ENCODE assay signal across 22 cellular contexts in the genomic region with DNA sequence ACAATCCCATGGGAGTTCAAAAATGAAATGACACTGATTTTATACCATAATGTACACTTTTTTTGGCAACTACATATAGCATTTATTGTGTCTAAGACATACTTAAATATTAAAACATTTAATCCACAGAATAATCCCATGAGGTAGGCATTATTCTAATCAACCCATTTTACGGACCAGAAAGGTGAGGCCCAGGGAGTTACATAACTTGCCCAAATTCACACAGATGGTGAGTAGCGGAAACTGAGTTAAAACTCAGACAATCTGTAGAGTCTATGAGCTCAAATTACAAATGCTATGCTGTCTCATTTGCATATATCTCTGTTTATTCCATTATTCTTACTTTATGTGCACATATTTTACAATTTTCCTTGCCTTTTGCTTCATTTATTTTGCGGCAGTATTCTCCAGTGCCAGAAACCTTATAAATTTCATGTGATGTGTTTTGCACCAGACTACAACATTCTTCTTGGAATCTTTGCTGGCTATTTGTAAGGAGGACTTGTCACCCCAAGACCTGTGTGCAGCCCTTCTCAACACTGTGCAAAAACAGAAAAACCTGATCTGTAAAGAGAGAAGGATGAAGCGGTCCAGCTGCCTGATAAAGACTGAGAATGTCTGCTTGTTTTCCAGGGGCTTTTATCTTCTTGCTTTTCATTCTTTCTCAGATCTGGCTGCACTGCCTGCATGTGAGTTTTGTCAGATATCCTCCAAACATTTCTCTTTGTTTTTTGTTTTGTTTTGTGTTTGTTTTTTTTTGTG. TPM values are rescaled to one million over a fixed set of nuclear protein-coding genes. Genes with fewer than 3 reads are reported as not detected.
DNase-seq lines count a peak whose midpoint lies in the region; ATAC-seq, FAIRE-seq and TF ChIP-seq lines count a peak whose summit lies in the region.
"Had no signal": no experiment of that assay in that cellular context is flagged by ENCODE, and none has a peak within 500 bp of the region (broad histone marks: within the 10 kb centered on the region; RNA-seq: fewer than 3 reads in every experiment).

No MANE protein-coding gene starts in this region.

- intact Hi-C loops in Right ventricle myocardium inferior (cut with DNase I): no loop called here
- intact Hi-C loops in Right ventricle myocardium superior (cut with DNase I): no loop called here
- intact Hi-C loops in vagina (cut with DNase I): no loop called here

- H3K4ac ChIP-seq in H1 (replicated peaks; ENCODE audit: insufficient read length, low read depth, low read length) (no peak overlapping the region), mesenchymal stem cell (ENCODE audit: low read depth in 1 of 2, low read length in 2 of 2) (no peak overlapping the region)

- no peak for TF ChIP-seq POLR2A in H1 (IDR thresholded peaks at IDR 0.05; ENCODE audit: control extremely low read depth in 1 of 2, low read depth in 2 of 2, low read length in 2 of 2)
- no peak for TF ChIP-seq POLR2A in vagina (IDR thresholded peaks at IDR 0.05)

- H3K9me3 Mint-ChIP-seq in natural killer cell treated with Interleukin-12 subunit alpha and Interleukin-12 subunit beta and Interleukin-15 and Interleukin-18, amount 100 ng/mL, for 72 hours: peaks cover 4% of the 10 kb centered on the region
- H3K9me3 Mint-ChIP-seq: CD4-positive, alpha-beta T cell had no signal

- WGBS in H1 (ENCODE audit: extremely low coverage in 1 of 2, insufficient coverage in 1 of 2, insufficient read length in 1 of 2, insufficient replicate concordance in 2 of 2, low coverage in 1 of 2, low lambda C conversion rate in 2 of 2, missing lambda C conversion rate in 1 of 2), 2 experiments: 95% methylated on average over 4 of the region's 4 CpGs; no CpG with 5 or more reads in 1 of the 2 experiments
- 93% methylated on average over 3 of the region's 4 CpGs for WGBS in mesenchymal stem cell

- H3K27ac Mint-ChIP-seq in natural killer cell treated with Interleukin-12 subunit alpha and Interleukin-12 subunit beta and Interleukin-15 and Interleukin-18, amount 100 ng/mL, for 72 hours: no peak overlapping the region
- H3K27ac Mint-ChIP-seq: B cell; CD4-positive, alpha-beta T cell had no signal

- ATAC-seq in Right ventricle myocardium inferior (peak; percentile 12), Right ventricle myocardium superior (ENCODE audit: poor library complexity) (no peak), HG02981 (IDR thresholded peaks at IDR 0.05; ENCODE audit: unreplicated experiment) (no peak), HG03342 (IDR thresholded peaks at IDR 0.05; ENCODE audit: unreplicated experiment) (no peak)
- ATAC-seq in natural killer cell treated with Interleukin-12 subunit alpha and Interleukin-12 subunit beta and Interleukin-15 and Interleukin-18, amount 100 ng/mL, for 72 hours: no peak

- H3K23me2 ChIP-seq in H1 (ENCODE audit: low read depth, low read length): no peaks in the 10 kb centered on the region

- no peaks in the 10 kb centered on the region; a peak in 1 of 7 replicates for H3K4me1 ChIP-seq in H1 (replicated peaks in 1 of 4; ENCODE audit: control insufficient read depth in 3 of 4, insufficient read depth in 4 of 4, low read length in 3 of 4)
- no peaks in the 10 kb centered on the region for H3K4me1 ChIP-seq in mesenchymal stem cell (ENCODE audit: control insufficient read depth, insufficient read depth, low read depth, low read length)
- peaks cover 9% of the 10 kb centered on the region for H3K4me1 ChIP-seq in vagina
- H3K4me1 ChIP-seq: Caco-2 had no signal

- H3K9ac ChIP-seq in H1 (replicated peaks in 1 of 4; ENCODE audit: extremely low read depth in 1 of 4, low read depth in 3 of 4, low read length in 3 of 4) (no peak overlapping the region), mesenchymal stem cell (ENCODE audit: low read length) (peak overlapping the region; percentile 46)
- H3K9ac ChIP-seq: GM23248 had no signal

- H4K91ac ChIP-seq in H1 (replicated peaks; ENCODE audit: insufficient read length, low read length): no peak overlapping the region
- no peak overlapping the region for H4K91ac ChIP-seq in mesenchymal stem cell (ENCODE audit: low read length)

- TF ChIP-seq RAD21 in H1 (IDR thresholded peaks at IDR 0.05 in 1 of 2, conservative IDR thresholded peaks at IDR 0.05 in 1 of 2; ENCODE audit: low read depth in 2 of 2, low read length in 2 of 2): no peak

- H4K8ac ChIP-seq in H1 (ENCODE audit: extremely low read depth, insufficient read depth, low read length): no peak overlapping the region
- H4K8ac ChIP-seq in mesenchymal stem cell (ENCODE audit: low read length): no peak overlapping the region

- FAIRE-seq in H1 (lab: Jason Lieb, UNC): no peak
- FAIRE-seq: GM12891, GM19239 had no signal

- no peaks in the 10 kb centered on the region for H3K9me3 ChIP-seq in H1 (ENCODE audit: insufficient read depth in 2 of 2, low read depth in 1 of 2, low read length in 1 of 2)
- no peaks in the 10 kb centered on the region for H3K9me3 ChIP-seq in mesenchymal stem cell (ENCODE audit: control insufficient read depth, low read length)
- no peaks in the 10 kb centered on the region for H3K9me3 ChIP-seq in vagina
- H3K9me3 ChIP-seq: Caco-2 had no signal

- H3K79me1 ChIP-seq in H1 (ENCODE audit: low read depth, low read length) (no peaks in the 10 kb centered on the region), mesenchymal stem cell (replicated peaks; ENCODE audit: low read length, poor library complexity, severe bottlenecking) (no peaks in the 10 kb centered on the region)

- no peak overlapping the region for H3K18ac ChIP-seq in H1 (ENCODE audit: extremely low read depth, low read length)
- H3K18ac ChIP-seq in mesenchymal stem cell (ENCODE audit: low read depth in 1 of 2, low read length in 2 of 2): no peak overlapping the region

- POLR2A ChIA-PET in H1 (lab: Charles Lee; ENCODE audit: partially characterized antibody): no interaction called here

- no peak for TF ChIP-seq EP300 in H1 (IDR thresholded peaks at IDR 0.05; ENCODE audit: borderline replicate concordance in 1 of 2, low read depth in 2 of 2, low read length in 2 of 2)

- H3K27me3 ChIP-seq in H1 (replicated peaks in 1 of 4; ENCODE audit: control insufficient read depth in 3 of 4, extremely low read depth in 1 of 4, insufficient read depth in 3 of 4, low read length in 3 of 4) (no peaks in the 10 kb centered on the region), mesenchymal stem cell (ENCODE audit: control insufficient read depth in 1 of 2, insufficient read depth in 1 of 2, low read length in 2 of 2) (no peaks in the 10 kb centered on the region), vagina (no peaks in the 10 kb centered on the region)

- no peak overlapping the region for H3K14ac ChIP-seq in H1 (ENCODE audit: insufficient read length)
- no peak overlapping the region for H3K14ac ChIP-seq in mesenchymal stem cell (ENCODE audit: low read length in 2 of 2)

- no peaks in the 10 kb centered on the region for H3K27me3 Mint-ChIP-seq in natural killer cell treated with Interleukin-12 subunit alpha and Interleukin-12 subunit beta and Interleukin-15 and Interleukin-18, amount 100 ng/mL, for 72 hours
- H3K27me3 Mint-ChIP-seq: B cell; CD4-positive, alpha-beta T cell had no signal

- no peak overlapping the region for H2BK12ac ChIP-seq in H1 (ENCODE audit: low read depth, low read length)
- H2BK12ac ChIP-seq in mesenchymal stem cell (ENCODE audit: low read length in 2 of 2): no peak overlapping the region

- H2BK20ac ChIP-seq in H1 (ENCODE audit: low read length): no peak overlapping the region

- H4K20me1 ChIP-seq in H1 (replicated peaks in 1 of 2; ENCODE audit: control insufficient read depth in 1 of 2, insufficient read depth in 2 of 2, low read length in 2 of 2): no peaks in the 10 kb centered on the region

- TF ChIP-seq CTCF in H1 (IDR thresholded peaks at IDR 0.05; ENCODE audit: control extremely low read depth in 1 of 3, insufficient read depth in 1 of 3, low read depth in 1 of 3, low read length in 3 of 3): no peak
- no peak for TF ChIP-seq CTCF in vagina (IDR thresholded peaks at IDR 0.05)

- peaks cover 33 to 37% of the 10 kb centered on the region in 2 donors for H3K4me1 Mint-ChIP-seq in natural killer cell treated with Interleukin-12 subunit alpha and Interleukin-12 subunit beta and Interleukin-15 and Interleukin-18, amount 100 ng/mL, for 72 hours (ENCODE audit: low read depth in 2 of 2)

- no peaks in the 10 kb centered on the region for H3K36me3 ChIP-seq in H1 (ENCODE audit: control insufficient read depth in 2 of 4, insufficient read depth in 4 of 4, low read length in 3 of 4)
- peaks cover 0 to 30% of the 10 kb centered on the region in 2 experiments for H3K36me3 ChIP-seq in mesenchymal stem cell (ENCODE audit: control insufficient read depth in 1 of 2, insufficient read depth in 2 of 2, low read depth in 1 of 2, low read length in 2 of 2)
- H3K36me3 ChIP-seq in vagina: no peaks in the 10 kb centered on the region

- H3K4me2 ChIP-seq in H1 (ENCODE audit: insufficient read depth in 1 of 2, low read depth in 2 of 2, low read length in 2 of 2) (no peak overlapping the region), mesenchymal stem cell (ENCODE audit: low read length, poor library complexity, severe bottlenecking) (no peak overlapping the region)

- no peaks in the 10 kb centered on the region for H3K79me2 ChIP-seq in H1 (ENCODE audit: control insufficient read depth in 1 of 2, insufficient read depth in 2 of 2, low read length in 2 of 2)

- H2AFZ ChIP-seq in H1 (ENCODE audit: low read length) (peak overlapping the region; percentile 23; the same call in 1 of the 2 replicates), mesenchymal stem cell (ENCODE audit: low read depth, low read length) (no peak overlapping the region)
- H2AFZ ChIP-seq: GM23248 had no signal

- H3K23ac ChIP-seq in H1 (ENCODE audit: insufficient read length): no peak overlapping the region
- no peak overlapping the region for H3K23ac ChIP-seq in mesenchymal stem cell (ENCODE audit: low read length in 2 of 2)

- H2BK5ac ChIP-seq in H1 (ENCODE audit: low read depth, low read length) (no peak overlapping the region), mesenchymal stem cell (ENCODE audit: low read depth, low read length, poor library complexity, severe bottlenecking) (no peak overlapping the region)

- H3K4me3 Mint-ChIP-seq in natural killer cell treated with Interleukin-12 subunit alpha and Interleukin-12 subunit beta and Interleukin-15 and Interleukin-18, amount 100 ng/mL, for 72 hours: no peak overlapping the region
- H3K4me3 Mint-ChIP-seq: B cell; CD4-positive, alpha-beta T cell had no signal

- no peak overlapping the region for H2BK120ac ChIP-seq in H1 (replicated peaks; ENCODE audit: low read depth, low read length)
- H2BK120ac ChIP-seq in mesenchymal stem cell (ENCODE audit: low read depth, low read length): no peak overlapping the region

- no peak for DNase-seq in Right ventricle myocardium inferior (ENCODE audit: missing footprints)
- DNase-seq in Right ventricle myocardium superior: no peak
- DNase-seq in H1 (ENCODE audit: low read depth in 1 of 2, low spot score in 2 of 2): no peak
- DNase-seq in mesenchymal stem cell: no peak
- no peak for DNase-seq in vagina (ENCODE audit: extremely low spot score in 2 of 2)
- DNase-seq in natural killer cell treated with Interleukin-12 subunit alpha and Interleukin-12 subunit beta and Interleukin-15 and Interleukin-18, amount 100 ng/mL, for 72 hours (ENCODE audit: low spot score): no peak
- DNase-seq: Caco-2; CD4-positive, alpha-beta T cell; EL; GM23248; HCEC 1CT; NCI-H1417; NCI-H187; NCI-H2227 treated with DMSO at 0.1 percent for 48 hours; NCI-H524; SIG-M5 had no signal

- H4K5ac ChIP-seq in H1 (ENCODE audit: insufficient read length, low read depth, low read length): no peak overlapping the region

- H3K36me3 Mint-ChIP-seq in natural killer cell treated with Interleukin-12 subunit alpha and Interleukin-12 subunit beta and Interleukin-15 and Interleukin-18, amount 100 ng/mL, for 72 hours: no peaks in the 10 kb centered on the region

- H2BK15ac ChIP-seq in H1 (ENCODE audit: low read length): no peak overlapping the region
- no peak overlapping the region for H2BK15ac ChIP-seq in mesenchymal stem cell (ENCODE audit: low read depth, poor library complexity, severe bottlenecking)

- CTCF ChIA-PET in H1 (lab: Charles Lee; ENCODE audit: partially characterized antibody): interaction anchor here (0.6 to 1.9 kb wide), 3 partner anchors 22 to 287 kb away, joined by 3 to 4 read pairs (median 3); no protein-coding TSS in a partner anchor

- no peak overlapping the region for H3K56ac ChIP-seq in H1 (replicated peaks; ENCODE audit: insufficient read length, low read depth, low read length)

- no peak overlapping the region for H2AK5ac ChIP-seq in H1 (ENCODE audit: low read depth, low read length)
- H2AK5ac ChIP-seq in mesenchymal stem cell (ENCODE audit: low read length, severe bottlenecking): no peak overlapping the region

- H3K4me3 ChIP-seq in H1 (ENCODE audit: extremely low read depth in 1 of 4, insufficient read depth in 2 of 4, low read depth in 3 of 4, low read length in 4 of 4): no peak overlapping the region
- no peak overlapping the region for H3K4me3 ChIP-seq in mesenchymal stem cell (ENCODE audit: insufficient read depth in 1 of 2, low read depth in 1 of 2, low read length in 2 of 2)
- H3K4me3 ChIP-seq in vagina: no peak overlapping the region
- H3K4me3 ChIP-seq: GM23248 had no signal

- H3K27ac ChIP-seq in H1 (ENCODE audit: low read depth, low read length): no peak overlapping the region
- H3K27ac ChIP-seq in mesenchymal stem cell (ENCODE audit: low read length, poor library complexity, severe bottlenecking): no peak overlapping the region
- peak overlapping the region; percentile 77 for H3K27ac ChIP-seq in vagina
- H3K27ac ChIP-seq: GM23248 had no signal

RNA-seq across cellular contexts. Expression of a gene that starts 2.3 kb away (rescaled TPM):
- total RNA-seq in Right ventricle myocardium inferior: 32.7 TPM
- 31.7 TPM for total RNA-seq in Right ventricle myocardium superior
- total RNA-seq in H1 (2021; fragmentation: NEBNext Ultra II Directional; extraction: Animal tissue kit (Norgen Biotek cat#: 25700)): not detected in 2 replicates
- polyA plus RNA-seq in H1 (2011; rRNA removed): not detected in 2 replicates
- not detected for polyA plus RNA-seq in H1 (2011; cell fraction: cytosol; rRNA removed)
- not detected for polyA plus RNA-seq in H1 (2011; cell fraction: nucleus; rRNA removed)
- polyA plus RNA-seq in H1 (2012, experiment 1 of 2): not detected in 4 replicates
- polyA plus RNA-seq in H1 (2012, experiment 2 of 2): not detected
- polyA plus RNA-seq in H1 (2013, experiment 1 of 2): not detected
- polyA plus RNA-seq in H1 (2013, experiment 2 of 2): not detected
- 0.19 TPM in 1 of 2 replicates, not detected in the other for polyA minus RNA-seq in H1 (2011; rRNA and poly(A)+ RNA removed)
- polyA minus RNA-seq in H1 (2011; cell fraction: cytosol; rRNA and poly(A)+ RNA removed): not detected
- polyA minus RNA-seq in H1 (2011; cell fraction: nucleus; rRNA and poly(A)+ RNA removed): not detected
- 0.01 TPM for polyA plus RNA-seq in mesenchymal stem cell (2013, experiment 1 of 2)
- polyA plus RNA-seq in mesenchymal stem cell (2013, experiment 2 of 2): 0.03 TPM
- 71.2 TPM for total RNA-seq in vagina
- under 1 TPM in 1 of 2 donors, not detected in 1; 0.12 TPM for total RNA-seq in natural killer cell treated with Interleukin-12 subunit alpha and Interleukin-12 subunit beta and Interleukin-15 and Interleukin-18, amount 100 ng/mL, for 72 hours
- total RNA-seq: RPMI7951 had no signal

Comparison
In these comparisons a context has a peak if more than half of its experiments do, and no peak if none do; other contexts are left out.
1. RNA of a gene that starts 2.3 kb away (total RNA-seq): 71.2 TPM in vagina (single experiment), 32.7 TPM in Right ventricle myocardium inferior (single experiment) and 31.7 TPM in Right ventricle myocardium superior (single experiment); 0.12 TPM in natural killer cell treated with Interleukin-12 subunit alpha and Interleukin-12 subunit beta and Interleukin-15 and Interleukin-18, amount 100 ng/mL, for 72 hours and not detected in H1; every median in the first group is over 10 times any median in the second.